Comparison of ENCODE assay signal across 8 cellular contexts in the genomic region with DNA sequence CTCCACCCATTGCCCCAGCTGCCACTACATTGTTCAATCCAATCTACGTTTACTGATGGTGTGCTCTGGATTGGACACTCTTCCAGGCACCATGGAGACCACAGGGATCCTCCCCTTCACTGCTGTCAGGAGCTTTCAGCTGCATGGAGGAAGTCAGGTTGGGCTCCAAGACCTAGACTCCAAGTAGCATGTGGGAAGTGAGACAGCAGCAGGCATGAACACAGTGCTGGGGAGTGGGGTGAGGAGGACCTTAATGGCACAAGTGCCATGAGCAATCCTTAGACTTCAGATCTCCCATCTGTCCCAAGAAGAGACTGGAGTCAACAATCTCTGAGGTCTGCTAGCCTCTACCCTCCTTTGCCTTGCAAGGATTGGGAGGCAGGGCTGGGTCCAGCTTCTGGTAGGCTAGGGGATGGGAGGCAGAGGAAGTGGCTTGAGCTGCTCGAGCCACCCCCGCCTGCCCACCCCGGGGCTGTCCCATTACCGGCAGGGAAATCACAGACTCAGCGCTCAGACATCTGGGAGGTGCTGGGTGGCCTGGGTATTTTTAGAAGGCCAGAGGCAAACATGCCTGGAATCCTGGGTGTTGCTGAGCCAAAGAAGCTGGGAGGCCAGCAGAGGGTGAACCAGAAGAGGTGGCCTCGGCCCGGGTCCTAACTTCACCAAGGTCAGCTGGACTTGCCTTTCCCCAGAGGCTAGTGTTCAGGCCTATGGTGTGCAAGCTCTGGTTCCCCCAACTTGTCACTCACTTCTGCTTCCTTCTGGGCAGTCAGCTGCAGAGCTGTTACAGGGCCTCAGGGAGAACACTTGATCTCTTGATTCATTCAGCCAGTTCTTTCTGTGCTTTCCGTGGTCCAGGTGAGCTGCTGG. TPM values are rescaled to one million over a fixed set of nuclear protein-coding genes. Genes with fewer than 3 reads are reported as not detected.
DNase-seq lines count a peak whose midpoint lies in the region; ATAC-seq and TF ChIP-seq lines count a peak whose summit lies in the region.

No MANE protein-coding gene starts in this region.

- H3K4me1 ChIP-seq in mammary epithelial cell (ENCODE audit: insufficient read depth, low read length) (peaks cover 8% of the 10 kb centered on the region), HAP-1 (no peaks in the 10 kb centered on the region)
- H3K4me1 ChIP-seq in naive thymus-derived CD4-positive, alpha-beta T cell (ENCODE audit: control insufficient read depth in 2 of 2, insufficient read depth in 2 of 2, low read length in 2 of 2), result peaks cover 40 to 50% of the 10 kb centered on the region in 2 donors

- H3K4me3 ChIP-seq in mammary epithelial cell (replicated peaks in 1 of 3; ENCODE audit: insufficient read depth in 1 of 3, low read depth in 2 of 3, low read length in 3 of 3) (no peak overlapping the region), HAP-1 (no peak overlapping the region)
- no peak overlapping the region for H3K4me3 ChIP-seq in naive thymus-derived CD4-positive, alpha-beta T cell (ENCODE audit: low read length)

- intact Hi-C loops in mammary epithelial cell (cut with micrococcal nuclease), result no loop called here
- intact Hi-C loops in naive thymus-derived CD4-positive, alpha-beta T cell (cut with micrococcal nuclease), result no loop called here

- no peak overlapping the region for H3K4me3 Mint-ChIP-seq in activated T-cell treated with anti-CD3 and anti-CD28 coated beads, Interleukin-2, amount 50 U/mL, for 24 hours
- no peak overlapping the region for H3K4me3 Mint-ChIP-seq in activated T-cell treated with anti-CD3 and anti-CD28 coated beads, Interleukin-2, amount 50 U/mL, for 72 hours
- no peak overlapping the region for H3K4me3 Mint-ChIP-seq in naive thymus-derived CD4-positive, alpha-beta T cell

- POLR2A ChIA-PET in naive thymus-derived CD4-positive, alpha-beta T cell (lab: Charles Lee), result interaction anchor here (0.6 to 4.5 kb wide), 3 partner anchors 15 to 837 kb away, joined by 3 to 17 read pairs (median 3); a partner anchor contains a TSS

- no peak for TF ChIP-seq CTCF in mammary epithelial cell (conservative IDR thresholded peaks at IDR 0.05 in 1 of 2, IDR thresholded peaks at IDR 0.05 in 1 of 2; ENCODE audit: extremely low read depth in 1 of 2, insufficient read depth in 1 of 2, low read depth in 1 of 2, low read length in 2 of 2)

- no peaks in the 10 kb centered on the region for H3K9me3 ChIP-seq in mammary epithelial cell (replicated peaks; ENCODE audit: insufficient read depth, low read length)
- H3K9me3 ChIP-seq in naive thymus-derived CD4-positive, alpha-beta T cell (ENCODE audit: control insufficient read depth in 2 of 3, low read length in 3 of 3), result no peaks in the 10 kb centered on the region
- no peaks in the 10 kb centered on the region; the same call in 1 of the 2 replicates for H3K9me3 ChIP-seq in HAP-1

- no peaks in the 10 kb centered on the region for H3K9me3 Mint-ChIP-seq in activated T-cell treated with anti-CD3 and anti-CD28 coated beads, Interleukin-2, amount 50 U/mL, for 24 hours
- no peaks in the 10 kb centered on the region for H3K9me3 Mint-ChIP-seq in activated T-cell treated with anti-CD3 and anti-CD28 coated beads, Interleukin-2, amount 50 U/mL, for 72 hours
- H3K9me3 Mint-ChIP-seq in naive thymus-derived CD4-positive, alpha-beta T cell, result peaks cover 0 to 2% (median 0%) of the 10 kb centered on the region in 11 donors

- peak overlapping the region; percentile 13 for H3K4me2 ChIP-seq in mammary epithelial cell (ENCODE audit: insufficient read depth, low read depth, low read length)

- no peak overlapping the region for H3K27ac ChIP-seq in mammary epithelial cell (ENCODE audit: insufficient read depth, low read depth, low read length)
- H3K27ac ChIP-seq in naive thymus-derived CD4-positive, alpha-beta T cell (ENCODE audit: low read depth, low read length), result no peak overlapping the region

- no peaks in the 10 kb centered on the region for H3K27me3 Mint-ChIP-seq in activated T-cell treated with anti-CD3 and anti-CD28 coated beads, Interleukin-2, amount 50 U/mL, for 24 hours
- H3K27me3 Mint-ChIP-seq in activated T-cell treated with anti-CD3 and anti-CD28 coated beads, Interleukin-2, amount 50 U/mL, for 72 hours (ENCODE audit: low read depth), result no peaks in the 10 kb centered on the region
- no peaks in the 10 kb centered on the region for H3K27me3 Mint-ChIP-seq in naive thymus-derived CD4-positive, alpha-beta T cell

- 58% methylated on average over 5 of the region's 9 CpGs for WGBS in mammary epithelial cell (ENCODE audit: low coverage, missing lambda C conversion rate)

- H3K79me2 ChIP-seq in mammary epithelial cell (ENCODE audit: insufficient read depth, low read length), result no peaks in the 10 kb centered on the region

- H3K9ac ChIP-seq in mammary epithelial cell (ENCODE audit: insufficient read depth, low read length), result no peak overlapping the region

- BruUV-seq in mammary epithelial cell (replicated peaks; lab: Mats Ljungman, UMichigan), result no TSS peak

- CTCF ChIA-PET in mammary epithelial cell (lab: Charles Lee; ENCODE audit: low non-redundant PET), result no interaction called here
- CTCF ChIA-PET in naive thymus-derived CD4-positive, alpha-beta T cell (lab: Charles Lee), result interaction anchor here (2.9 kb wide), 1 partner anchor 21 kb away, joined by 11 read pairs; no protein-coding TSS in a partner anchor

- H3K36me3 Mint-ChIP-seq in activated T-cell treated with anti-CD3 and anti-CD28 coated beads, Interleukin-2, amount 50 U/mL, for 24 hours (ENCODE audit: low read depth), result no peaks in the 10 kb centered on the region
- H3K36me3 Mint-ChIP-seq in activated T-cell treated with anti-CD3 and anti-CD28 coated beads, Interleukin-2, amount 50 U/mL, for 72 hours (ENCODE audit: insufficient read depth in 2 of 2), result no peaks in the 10 kb centered on the region
- H3K36me3 Mint-ChIP-seq in naive thymus-derived CD4-positive, alpha-beta T cell, result peaks cover 0 to 5% (median 0%) of the 10 kb centered on the region in 5 donors

- H3K36me3 ChIP-seq in mammary epithelial cell (ENCODE audit: insufficient read depth, low read length) (no peaks in the 10 kb centered on the region), HAP-1 (replicated peaks) (no peaks in the 10 kb centered on the region)
- H3K36me3 ChIP-seq in naive thymus-derived CD4-positive, alpha-beta T cell (ENCODE audit: control insufficient read depth in 2 of 3, insufficient read depth in 3 of 3, low read length in 3 of 3), result no peaks in the 10 kb centered on the region

- H3K27ac Mint-ChIP-seq in activated T-cell treated with anti-CD3 and anti-CD28 coated beads, Interleukin-2, amount 50 U/mL, for 24 hours, result peak overlapping the region; percentile 10
- H3K27ac Mint-ChIP-seq in activated T-cell treated with anti-CD3 and anti-CD28 coated beads, Interleukin-2, amount 50 U/mL, for 72 hours, result no peak overlapping the region
- peak overlapping the region in 3 of 9 donors; percentile 55 to 75 (median 67) for H3K27ac Mint-ChIP-seq in naive thymus-derived CD4-positive, alpha-beta T cell

- no peak for DNase-seq in activated T-cell treated with anti-CD3 and anti-CD28 coated beads, Interleukin-2, amount 50 U/mL, for 24 hours
- no peak for DNase-seq in activated T-cell treated with anti-CD3 and anti-CD28 coated beads, Interleukin-2, amount 50 U/mL, for 72 hours
- DNase-seq in mammary epithelial cell (no peak), G401 (ENCODE audit: low spot score) (no peak), NCI-H2029 (lab: John Stamatoyannopoulos, UW) (no peak), HAP-1 (ENCODE audit: low spot score in 2 of 2) (no peak)
- no peak for DNase-seq in naive thymus-derived CD4-positive, alpha-beta T cell

- dilution Hi-C loops in mammary epithelial cell (cut with HindIII; ENCODE audit: low sequenced_read_pairs), result no loop called here

- in situ Hi-C loops in mammary epithelial cell (cut with MboI; ENCODE audit: low sequenced_read_pairs in 2 of 2) (loop anchor here in 1 of 2 donors (25.0 kb wide), 1 partner anchor 220 kb away; no protein-coding TSS in a partner anchor), G401 (cut with HindIII; ENCODE audit: low sequenced_read_pairs) (no loop called here), HAP-1 (cut with MboI; ENCODE audit: low sequenced_read_pairs) (no loop called here)

- H2AFZ ChIP-seq in mammary epithelial cell (ENCODE audit: low read depth, low read length), result peak overlapping the region; percentile 70

- H4K20me1 ChIP-seq in mammary epithelial cell (ENCODE audit: insufficient read depth, low read length), result no peaks in the 10 kb centered on the region

- H3K4me1 Mint-ChIP-seq in activated T-cell treated with anti-CD3 and anti-CD28 coated beads, Interleukin-2, amount 50 U/mL, for 24 hours (ENCODE audit: low read depth), result peaks cover 45% of the 10 kb centered on the region
- H3K4me1 Mint-ChIP-seq in activated T-cell treated with anti-CD3 and anti-CD28 coated beads, Interleukin-2, amount 50 U/mL, for 72 hours (ENCODE audit: low read depth), result peaks cover 50% of the 10 kb centered on the region
- H3K4me1 Mint-ChIP-seq in naive thymus-derived CD4-positive, alpha-beta T cell, result peaks cover 43 to 55% (median 48%) of the 10 kb centered on the region in 7 donors

- H3K27me3 ChIP-seq in mammary epithelial cell (ENCODE audit: insufficient read depth, low read length) (no peaks in the 10 kb centered on the region), HAP-1 (ENCODE audit: low read depth) (no peaks in the 10 kb centered on the region)
- no peaks in the 10 kb centered on the region for H3K27me3 ChIP-seq in naive thymus-derived CD4-positive, alpha-beta T cell (ENCODE audit: control insufficient read depth in 2 of 2, insufficient read depth in 2 of 2, low read length in 2 of 2)

- no peak for ATAC-seq in activated T-cell treated with anti-CD3 and anti-CD28 coated beads, Interleukin-2, amount 50 U/mL, for 72 hours (replicated peaks in 1 of 2)
- ATAC-seq in HG03457 (IDR thresholded peaks at IDR 0.05; ENCODE audit: unreplicated experiment), result peak; percentile 27
- ATAC-seq in naive thymus-derived CD4-positive, alpha-beta T cell, result peak; percentile 45

RNA-seq across cellular contexts. Expression of a gene that starts 15.3 kb away (rescaled TPM):
- 10 to 100 TPM; 38.3 to 47.1 TPM for total RNA-seq in activated T-cell treated with anti-CD3 and anti-CD28 coated beads, Interleukin-2, amount 50 U/mL, for 72 hours
- 10 to 100 TPM in 1 of 2 donors, 1 to 10 TPM in 1; 6.0 to 37.2 TPM for total RNA-seq in mammary epithelial cell
- polyA plus RNA-seq in mammary epithelial cell, result 11.7 TPM
- polyA minus RNA-seq in mammary epithelial cell, result 9.5 TPM
- total RNA-seq in naive thymus-derived CD4-positive, alpha-beta T cell, result 10 to 100 TPM; 48.3 to 69.9 (median 49.6) TPM
- polyA plus RNA-seq in naive thymus-derived CD4-positive, alpha-beta T cell, result 10 to 100 TPM; 18.3 to 20.2 TPM
- total RNA-seq in G401 (2014; rRNA removed; shearing (Covaris generic)), result 4.1 and 11.0 TPM in 2 replicates

Comparison
In these comparisons a context has a peak if more than half of its experiments do, and no peak if none do; other contexts are left out.
1. ATAC-seq: peak in HG03457 (single experiment) and naive thymus-derived CD4-positive, alpha-beta T cell (single experiment); none in activated T-cell treated with anti-CD3 and anti-CD28 coated beads, Interleukin-2, amount 50 U/mL, for 72 hours (0 of 2).